In genomic region chr13:74768521-74769090, GRCh38 we compare ENCODE assay signal across 19 cellular contexts.
"Had no signal": no experiment of that assay in that cellular context is flagged by ENCODE, and none has a peak within 500 bp of the region (broad histone marks: within the 10 kb centered on the region; RNA-seq: fewer than 3 reads in every experiment).

No MANE protein-coding gene starts in this region.

- H2AFZ ChIP-seq: parathyroid adenoma had no signal

- H3K4me1 ChIP-seq: colonic mucosa, parathyroid adenoma, spleen, upper lobe of right lung had no signal

- H3K36me3 ChIP-seq: brain microvascular endothelial cell, colonic mucosa, spleen, thoracic aorta, upper lobe of right lung had no signal

- H3K9ac ChIP-seq: parathyroid adenoma had no signal

- H3K27me3 ChIP-seq: brain microvascular endothelial cell, colonic mucosa, spleen, upper lobe of right lung had no signal

- H3K4me3 ChIP-seq: colonic mucosa, spleen, thoracic aorta, upper lobe of right lung had no signal

- ATAC-seq: activated CD4-positive, CD25-positive, alpha-beta regulatory T cell treated with anti-CD3 and anti-CD28 coated beads, Interleukin-2, amount 50 U/mL, for 24 hours; activated CD8-positive, alpha-beta T cell treated with anti-CD3 and anti-CD28 coated beads, Interleukin-2, amount 10 ng/mL, durations not matched to agents 7 days and 5 days; natural killer cell treated with Interleukin-12 subunit alpha and Interleukin-12 subunit beta and Interleukin-15 and Interleukin-18, amount 100 ng/mL, for 72 hours; sciatic nerve; stimulated activated memory B cell treated with anti-CD40 and anti-IgM and Interleukin-4, amounts not matched to agents 10 μg/mL and 1 μg/mL and 100 μg/mL, for 72 hours; upper lobe of right lung had no signal

- H3K27ac ChIP-seq: brain microvascular endothelial cell, colonic mucosa, parathyroid adenoma, spleen, thoracic aorta, upper lobe of right lung had no signal

- DNase-seq: activated CD4-positive, alpha-beta T cell treated with anti-CD3 and anti-CD28 coated beads, Interleukin-2, amount 10 ng/mL, durations not matched to agents 7 days and 5 days; activated CD8-positive, alpha-beta T cell treated with anti-CD3 and anti-CD28 coated beads, Interleukin-2, amount 10 ng/mL, durations not matched to agents 7 days and 5 days; activated naive CD4-positive, alpha-beta T cell treated with Interleukin-2 at 50 U/mL for 16 hours; activated T-cell treated with anti-CD3 and anti-CD28 coated beads, Interleukin-2, amount 50 U/mL, for 24 hours; anterior cingulate cortex; brain microvascular endothelial cell; colonic mucosa; erythroblast; immature natural killer cell; mesendoderm; spleen; stimulated activated CD4-positive, alpha-beta T cell treated with anti-CD3 and anti-CD28 coated beads, Interleukin-4, amount 100 ng/mL, for 4 hours; upper lobe of right lung had no signal

- H3K9me3 ChIP-seq: colonic mucosa, spleen, thoracic aorta, upper lobe of right lung had no signal
